Comparison of ENCODE assay signal across 24 cellular contexts in genomic region chr19:54424660-54425381, GRCh38. TPM values are rescaled to one million over a fixed set of nuclear protein-coding genes. Genes with fewer than 3 reads are reported as not detected.
"Had no signal": no experiment of that assay in that cellular context is flagged by ENCODE, and none has a peak within 500 bp of the region (broad histone marks: within the 10 kb centered on the region; RNA-seq: fewer than 3 reads in every experiment).

No MANE protein-coding gene starts in this region.

- DNase-seq: activated B cell treated with CpG ODN at 0.5 μM for 24 hours; activated CD4-positive, alpha-beta memory T cell treated with anti-CD3 and anti-CD28 coated beads for 36 hours; activated CD4-positive, alpha-beta T cell treated with anti-CD3 and anti-CD28 coated beads, Interleukin-2, amount 10 ng/mL, durations not matched to agents 7 days and 5 days; activated CD8-positive, alpha-beta memory T cell treated with anti-CD3 and anti-CD28 coated beads for 24 hours; activated effector memory CD4-positive, alpha-beta T cell treated with anti-CD3 and anti-CD28 coated beads, Interleukin-2, amount 50 U/mL, for 16 hours; activated naive CD4-positive, alpha-beta T cell treated with Interleukin-2 at 50 U/mL for 16 hours; activated naive CD8-positive, alpha-beta T cell treated with anti-CD3 and anti-CD28 coated beads for 36 hours; activated T-cell treated with anti-CD3 and anti-CD28 coated beads, Interleukin-2, amount 50 U/mL, for 4 hours; adrenal gland; anterior cingulate cortex; central memory CD4-positive, alpha-beta T cell; NCI-H1048; NCI-H146; NCI-H187 treated with DMSO at 0.1 percent for 48 hours; NCI-H2081 treated with DMSO at 0.1 percent for 48 hours; NCI-H446; NCI-H524; Peyer's patch; SHP77 treated with DMSO at 0.1 percent for 48 hours; T-helper 17 cell; T-helper 9 cell had no signal

- H3K4me1 ChIP-seq: adrenal gland, breast epithelium had no signal

- H3K27ac ChIP-seq: adrenal gland, breast epithelium, Peyer's patch had no signal

- ATAC-seq: activated T-cell treated with anti-CD3 and anti-CD28 coated beads, Interleukin-2, amount 50 U/mL, for 4 hours; T-helper 17 cell had no signal

- H3K4me3 Mint-ChIP-seq: activated B cell treated with CpG ODN at 0.5 μM for 24 hours; activated CD4-positive, alpha-beta memory T cell treated with anti-CD3 and anti-CD28 coated beads for 36 hours; activated CD4-positive, alpha-beta T cell treated with anti-CD3 and anti-CD28 coated beads, Interleukin-2, amount 10 ng/mL, durations not matched to agents 7 days and 5 days; activated naive CD8-positive, alpha-beta T cell treated with anti-CD3 and anti-CD28 coated beads for 36 hours; activated T-cell treated with anti-CD3 and anti-CD28 coated beads, Interleukin-2, amount 50 U/mL, for 4 hours; T-helper 17 cell had no signal

- H3K4me3 ChIP-seq: adrenal gland, breast epithelium, Peyer's patch had no signal

- H3K9me3 Mint-ChIP-seq: activated B cell treated with CpG ODN at 0.5 μM for 24 hours; activated CD4-positive, alpha-beta memory T cell treated with anti-CD3 and anti-CD28 coated beads for 36 hours; activated CD4-positive, alpha-beta T cell treated with anti-CD3 and anti-CD28 coated beads, Interleukin-2, amount 10 ng/mL, durations not matched to agents 7 days and 5 days; activated naive CD8-positive, alpha-beta T cell treated with anti-CD3 and anti-CD28 coated beads for 36 hours; activated T-cell treated with anti-CD3 and anti-CD28 coated beads, Interleukin-2, amount 50 U/mL, for 4 hours had no signal

- H3K4me1 Mint-ChIP-seq: activated B cell treated with CpG ODN at 0.5 μM for 24 hours; activated CD4-positive, alpha-beta T cell treated with anti-CD3 and anti-CD28 coated beads, Interleukin-2, amount 10 ng/mL, durations not matched to agents 7 days and 5 days; activated naive CD8-positive, alpha-beta T cell treated with anti-CD3 and anti-CD28 coated beads for 36 hours had no signal

- H3K9me3 ChIP-seq: adrenal gland, breast epithelium, Peyer's patch had no signal

- H3K36me3 ChIP-seq: adrenal gland, breast epithelium, Peyer's patch had no signal

- H3K27ac Mint-ChIP-seq: activated B cell treated with CpG ODN at 0.5 μM for 24 hours; activated CD4-positive, alpha-beta memory T cell treated with anti-CD3 and anti-CD28 coated beads for 36 hours; activated CD4-positive, alpha-beta T cell treated with anti-CD3 and anti-CD28 coated beads, Interleukin-2, amount 10 ng/mL, durations not matched to agents 7 days and 5 days; activated naive CD8-positive, alpha-beta T cell treated with anti-CD3 and anti-CD28 coated beads for 36 hours; T-helper 17 cell had no signal

- H3K36me3 Mint-ChIP-seq: activated CD4-positive, alpha-beta memory T cell treated with anti-CD3 and anti-CD28 coated beads for 36 hours; activated naive CD8-positive, alpha-beta T cell treated with anti-CD3 and anti-CD28 coated beads for 36 hours had no signal

RNA-seq across cellular contexts. Expression of gene TTYH1, which starts 9.6 kb away (rescaled TPM):
- total RNA-seq: activated B cell treated with CpG ODN at 0.5 μM for 24 hours; activated CD4-positive, alpha-beta memory T cell treated with anti-CD3 and anti-CD28 coated beads for 36 hours; LHCN-M2; M059J; T-helper 17 cell had no signal

RNA-seq across cellular contexts. Expression of gene CDC42EP5, which starts 48.3 kb away (rescaled TPM):
- total RNA-seq: activated B cell treated with CpG ODN at 0.5 μM for 24 hours; activated CD4-positive, alpha-beta memory T cell treated with anti-CD3 and anti-CD28 coated beads for 36 hours; activated CD4-positive, alpha-beta T cell treated with anti-CD3 and anti-CD28 coated beads, Interleukin-2, amount 10 ng/mL, durations not matched to agents 7 days and 5 days; T-helper 17 cell had no signal
